In the genomic region with DNA sequence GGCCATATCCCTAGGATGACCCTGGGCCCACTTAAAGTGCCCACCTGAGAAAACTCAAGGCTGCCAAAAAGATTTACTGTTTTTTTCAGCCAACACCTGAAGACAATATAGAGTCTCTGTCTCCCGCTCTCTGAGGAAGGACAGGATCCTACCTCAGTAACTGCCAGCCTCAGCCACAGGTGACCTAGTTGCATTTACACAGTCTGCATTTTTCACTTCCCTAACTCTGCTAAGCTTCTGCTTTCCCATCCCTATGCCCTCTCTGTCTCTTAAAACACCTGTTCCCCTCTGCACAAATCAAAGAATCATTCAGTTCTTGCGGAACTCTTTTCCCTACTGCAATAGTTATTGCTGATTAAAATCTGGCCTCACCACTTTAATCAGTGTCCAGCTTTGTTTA, we compare ENCODE assay signal across 22 cellular contexts.
"Had no signal": no experiment of that assay in that cellular context is flagged by ENCODE, and none has a peak within 500 bp of the region (broad histone marks: within the 10 kb centered on the region; RNA-seq: fewer than 3 reads in every experiment).

No MANE protein-coding gene starts in this region.

- ATAC-seq: activated T-helper 17 cell treated with anti-CD3 and anti-CD28 coated beads, Interleukin-2, amount 50 U/mL, for 72 hours; effector memory CD8-positive, alpha-beta T cell; esophagus mucosa; left ventricle myocardium superior; natural killer cell; WTC11 had no signal

- H3K36me3 ChIP-seq: adrenal gland, ascending aorta, sigmoid colon, vagina had no signal

- DNase-seq: activated naive CD4-positive, alpha-beta T cell; activated T-cell treated with anti-CD3 and anti-CD28 coated beads, Interleukin-2, amount 50 U/mL, for 24 hours; adrenal gland; central memory CD4-positive, alpha-beta T cell; dorsolateral prefrontal cortex; effector memory CD8-positive, alpha-beta T cell; foreskin melanocyte; left ventricle myocardium superior; mammary epithelial cell; natural killer cell; retina; sigmoid colon; stimulated activated CD4-positive, alpha-beta T cell treated with anti-CD3 and anti-CD28 coated beads, Interleukin-15, amount 100 ng/mL, for 24 hours; stimulated activated naive CD4-positive, alpha-beta T cell; testis; trophoblast cell had no signal

- H3K27ac ChIP-seq: adrenal gland, ascending aorta, dorsolateral prefrontal cortex, sigmoid colon, testis, vagina had no signal

- H3K4me3 ChIP-seq: adrenal gland, ascending aorta, dorsolateral prefrontal cortex, sigmoid colon, smooth muscle cell, testis, vagina had no signal

- H3K4me1 ChIP-seq: adrenal gland, ascending aorta, sigmoid colon, testis, vagina had no signal

- H3K9me3 ChIP-seq: adrenal gland, ascending aorta, testis, vagina had no signal

- H3K27me3 ChIP-seq: adrenal gland, ascending aorta, dorsolateral prefrontal cortex, sigmoid colon, testis, vagina had no signal
